In genomic region chr6:168956884-168957730, GRCh38 we compare ENCODE assay signal across 8 cellular contexts.
DNase-seq lines count a peak whose midpoint lies in the region; ATAC-seq, FAIRE-seq and TF ChIP-seq lines count a peak whose summit lies in the region.

No MANE protein-coding gene starts in this region.

- TF ChIP-seq CTCF in D721Med (IDR thresholded peaks at IDR 0.05; ENCODE audit: insufficient read depth, missing control alignments), result peak; percentile 56

- H3K4me3 ChIP-seq in Jurkat, Clone E6-1 (ENCODE audit: low read length), result no peak overlapping the region

- peaks cover 17% of the 10 kb centered on the region for H3K27me3 Mint-ChIP-seq in activated T-helper 2 cell treated with anti-CD3 and anti-CD28 coated beads, Interferon-gamma antibody, Interleukin-2, Interleukin-4, amounts not matched to agents 10 μg/mL and 5 μg/mL and 100 μg/mL, durations not matched to agents 14 hours and 24 hours and 36 hours (ENCODE audit: low read depth)

- ATAC-seq in GM21367 (IDR thresholded peaks at IDR 0.05; ENCODE audit: unreplicated experiment), result peak; percentile 82
- ATAC-seq in left ventricle myocardium superior, result peak; percentile 84

- no peak overlapping the region for H3K27ac Mint-ChIP-seq in activated T-helper 2 cell treated with anti-CD3 and anti-CD28 coated beads, Interferon-gamma antibody, Interleukin-2, Interleukin-4, amounts not matched to agents 10 μg/mL and 5 μg/mL and 100 μg/mL, durations not matched to agents 14 hours and 24 hours and 36 hours

- H3K4me3 Mint-ChIP-seq in activated T-helper 2 cell treated with anti-CD3 and anti-CD28 coated beads, Interferon-gamma antibody, Interleukin-2, Interleukin-4, amounts not matched to agents 10 μg/mL and 5 μg/mL and 100 μg/mL, durations not matched to agents 14 hours and 24 hours and 36 hours (ENCODE audit: low read depth), result no peak overlapping the region

- no peak for DNase-seq in D721Med (ENCODE audit: insufficient read length, low spot score)
- peak; percentile 28 for DNase-seq in Jurkat, Clone E6-1 (ENCODE audit: low read depth, low spot score)
- DNase-seq in RKO (ENCODE audit: low spot score), result peak; percentile 88
- DNase-seq in amniotic epithelial cell (ENCODE audit: low read depth), result peak; percentile 77
- DNase-seq in left ventricle myocardium superior, result peak; percentile 73
- peak; percentile 13 for DNase-seq in pulmonary artery endothelial cell (ENCODE audit: low read depth, low spot score)
- no peak for DNase-seq in activated T-helper 2 cell treated with anti-CD3 and anti-CD28 coated beads, Interferon-gamma antibody, Interleukin-2, Interleukin-4, amounts not matched to agents 10 μg/mL and 5 μg/mL and 100 μg/mL, durations not matched to agents 14 hours and 24 hours and 36 hours (ENCODE audit: low spot score)

- FAIRE-seq in D721Med (lab: Jason Lieb, UNC), result no peak

- peaks cover 2% of the 10 kb centered on the region for H3K4me1 Mint-ChIP-seq in activated T-helper 2 cell treated with anti-CD3 and anti-CD28 coated beads, Interferon-gamma antibody, Interleukin-2, Interleukin-4, amounts not matched to agents 10 μg/mL and 5 μg/mL and 100 μg/mL, durations not matched to agents 14 hours and 24 hours and 36 hours (ENCODE audit: low read depth)

- no peaks in the 10 kb centered on the region for H3K36me3 Mint-ChIP-seq in activated T-helper 2 cell treated with anti-CD3 and anti-CD28 coated beads, Interferon-gamma antibody, Interleukin-2, Interleukin-4, amounts not matched to agents 10 μg/mL and 5 μg/mL and 100 μg/mL, durations not matched to agents 14 hours and 24 hours and 36 hours (ENCODE audit: low read depth)

- no peaks in the 10 kb centered on the region for H3K9me3 Mint-ChIP-seq in activated T-helper 2 cell treated with anti-CD3 and anti-CD28 coated beads, Interferon-gamma antibody, Interleukin-2, Interleukin-4, amounts not matched to agents 10 μg/mL and 5 μg/mL and 100 μg/mL, durations not matched to agents 14 hours and 24 hours and 36 hours

- intact Hi-C loops in left ventricle myocardium superior (cut with micrococcal nuclease), result no loop called here
- intact Hi-C loops in activated T-helper 2 cell treated with anti-CD3 and anti-CD28 coated beads, Interferon-gamma antibody, Interleukin-2, Interleukin-4, amounts not matched to agents 10 μg/mL and 5 μg/mL and 100 μg/mL, durations not matched to agents 14 hours and 24 hours and 36 hours (cut with micrococcal nuclease), result no loop called here

Comparison
In these comparisons a context has a peak if more than half of its experiments do, and no peak if none do; other contexts are left out.
1. DNase-seq: peak in Jurkat, Clone E6-1 (single experiment), RKO (single experiment), amniotic epithelial cell (single experiment), left ventricle myocardium superior (single experiment) and pulmonary artery endothelial cell (single experiment); none in D721Med (single experiment) and activated T-helper 2 cell treated with anti-CD3 and anti-CD28 coated beads, Interferon-gamma antibody, Interleukin-2, Interleukin-4, amounts not matched to agents 10 μg/mL and 5 μg/mL and 100 μg/mL, durations not matched to agents 14 hours and 24 hours and 36 hours (single experiment).